Comparison of ENCODE assay signal across 2 cellular contexts in the genomic region with DNA sequence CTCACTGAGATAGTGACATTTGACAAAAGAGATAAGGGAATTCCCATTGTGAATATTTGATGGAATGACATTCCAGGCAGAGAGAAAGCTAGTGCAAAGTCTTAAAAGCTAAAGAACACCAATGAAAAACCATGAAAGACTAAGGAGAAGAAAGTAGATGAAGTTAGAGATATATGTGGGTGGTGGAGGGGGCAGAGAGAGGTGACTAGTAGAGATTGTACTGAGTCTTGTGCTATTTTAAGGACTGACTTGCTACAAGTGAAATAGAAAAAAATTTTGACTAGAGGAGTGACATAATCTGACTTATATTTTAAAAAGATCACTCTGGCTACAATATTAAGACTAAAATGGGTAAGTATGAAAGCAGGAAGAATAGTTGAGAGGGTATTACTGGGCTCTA.
TF ChIP-seq lines count a peak whose summit lies in the region.

No MANE protein-coding gene starts in this region.

TF ChIP-seq in HCT116, 20 proteins besides CTCF, POLR2A, EP300 and RAD21:
- TF ChIP-seq EZH2 (IDR thresholded peaks at IDR 0.05) (no peak), EGR1 (IDR thresholded peaks at IDR 0.05; ENCODE audit: low read depth) (no peak), JUND (IDR thresholded peaks at IDR 0.05) (no peak), ZFX (IDR thresholded peaks at IDR 0.05) (no peak), POLR2AphosphoS5 (IDR thresholded peaks at IDR 0.05; ENCODE audit: low read depth, low read length) (no peak), YY1 (IDR thresholded peaks at IDR 0.05; ENCODE audit: extremely low read depth, insufficient replicate concordance, low read depth, low read length) (no peak), SP1 (IDR thresholded peaks at IDR 0.05; ENCODE audit: low read depth) (no peak), TCF7L2 (IDR thresholded peaks at IDR 0.05; ENCODE audit: borderline replicate concordance, extremely low read depth, insufficient read depth, insufficient read length) (no peak), ELF1 (IDR thresholded peaks at IDR 0.05; ENCODE audit: borderline replicate concordance, low read depth) (no peak), ZNF274 (IDR thresholded peaks at IDR 0.05; ENCODE audit: low read depth, low read length) (no peak), FOSL1 (IDR thresholded peaks at IDR 0.05; ENCODE audit: low read depth) (no peak), CEBPB (IDR thresholded peaks at IDR 0.05; ENCODE audit: low read depth) (no peak), CBX3 (IDR thresholded peaks at IDR 0.05; ENCODE audit: low read depth) (no peak)
- TF ChIP-seq, protein P1, sequence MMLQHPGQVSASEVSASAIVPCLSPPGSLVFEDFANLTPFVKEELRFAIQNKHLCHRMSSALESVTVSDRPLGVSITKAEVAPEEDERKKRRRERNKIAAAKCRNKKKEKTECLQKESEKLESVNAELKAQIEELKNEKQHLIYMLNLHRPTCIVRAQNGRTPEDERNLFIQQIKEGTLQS (IDR thresholded peaks at IDR 0.05), result no peak
- TF ChIP-seq, protein P2, sequence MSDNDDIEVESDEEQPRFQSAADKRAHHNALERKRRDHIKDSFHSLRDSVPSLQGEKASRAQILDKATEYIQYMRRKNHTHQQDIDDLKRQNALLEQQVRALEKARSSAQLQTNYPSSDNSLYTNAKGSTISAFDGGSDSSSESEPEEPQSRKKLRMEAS (IDR thresholded peaks at IDR 0.05), result no peak

TF ChIP-seq in K562, 482 proteins besides CTCF, POLR2A, EP300 and RAD21:
- TF ChIP-seq, protein P3, sequence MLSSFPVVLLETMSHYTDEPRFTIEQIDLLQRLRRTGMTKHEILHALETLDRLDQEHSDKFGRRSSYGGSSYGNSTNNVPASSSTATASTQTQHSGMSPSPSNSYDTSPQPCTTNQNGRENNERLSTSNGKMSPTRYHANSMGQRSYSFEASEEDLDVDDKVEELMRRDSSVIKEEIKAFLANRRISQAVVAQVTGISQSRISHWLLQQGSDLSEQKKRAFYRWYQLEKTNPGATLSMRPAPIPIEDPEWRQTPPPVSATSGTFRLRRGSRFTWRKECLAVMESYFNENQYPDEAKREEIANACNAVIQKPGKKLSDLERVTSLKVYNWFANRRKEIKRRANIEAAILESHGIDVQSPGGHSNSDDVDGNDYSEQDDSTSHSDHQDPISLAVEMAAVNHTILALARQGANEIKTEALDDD (IDR thresholded peaks at IDR 0.05), result peak; percentile 59; the same call in 1 of the 2 replicates
- no peak for TF ChIP-seq NFATC3 (IDR thresholded peaks at IDR 0.05)
- peak; percentile 59; the same call in 1 of the 2 replicates for TF ChIP-seq EGR1 (conservative IDR thresholded peaks at IDR 0.05)
